Comparison of ENCODE assay signal across 1 cellular context in the genomic region with DNA sequence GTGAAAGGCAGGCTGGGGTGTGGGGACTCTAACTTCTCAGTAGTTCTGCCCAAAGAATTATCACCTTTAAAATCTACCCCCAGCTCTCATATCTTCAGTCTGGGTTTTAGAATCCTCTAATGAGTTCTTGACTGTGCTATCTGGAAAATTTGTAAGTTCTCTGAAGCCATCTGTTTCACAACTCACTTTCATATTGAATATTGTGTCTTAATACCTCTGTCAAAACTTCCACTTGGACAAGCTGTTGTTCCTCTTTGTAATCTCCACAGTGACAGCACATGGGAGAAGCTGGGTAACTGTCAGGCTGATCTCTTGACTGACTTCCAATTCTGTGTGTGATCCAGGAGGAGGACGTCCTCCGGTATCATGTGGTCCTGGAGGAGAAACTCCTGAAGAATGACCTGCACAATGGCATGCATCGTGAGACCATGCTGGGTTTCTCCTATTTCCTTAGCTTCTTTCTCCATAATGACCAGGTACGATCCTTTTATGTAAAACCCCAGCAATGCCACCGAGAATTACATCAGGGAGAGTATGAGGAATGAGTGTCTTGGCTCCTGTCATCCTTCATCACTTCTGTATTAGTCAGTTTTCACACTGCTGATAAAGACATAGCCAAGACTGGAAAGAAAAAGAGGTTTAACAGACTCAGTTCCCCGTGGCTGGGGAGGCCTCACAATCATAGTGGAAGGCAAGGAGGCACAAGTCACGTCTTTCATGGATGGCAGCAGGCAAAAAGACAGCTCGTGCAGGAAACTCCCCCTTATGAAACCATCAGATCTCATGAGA.
TF ChIP-seq lines count a peak whose summit lies in the region.

No MANE protein-coding gene starts in this region.

TF ChIP-seq in GM23338, 12 proteins besides CTCF, POLR2A, EP300 and RAD21 (continued from another document):
- TF ChIP-seq REST (IDR thresholded peaks at IDR 0.05; ENCODE audit: unreplicated experiment) (no peak), STAT1 (IDR thresholded peaks at IDR 0.05; ENCODE audit: unreplicated experiment) (no peak)
TF ChIP-seq in GM23338: peak in this region for 0.
